Comparison of ENCODE assay signal across 1 cellular context in genomic region chr7:151660141-151660540, GRCh38.
TF ChIP-seq lines count a peak whose summit lies in the region.

No MANE protein-coding gene starts in this region.

TF ChIP-seq in SK-N-SH, 30 proteins besides CTCF, POLR2A, EP300 and RAD21 (continued from another document):
- TF ChIP-seq ELF1 (IDR thresholded peaks at IDR 0.05) (no peak), FOSL2 (IDR thresholded peaks at IDR 0.05; ENCODE audit: borderline replicate concordance, low read depth) (0 out of 2 replicates have a peak, but pooled peaks have one; percentile 2), RXRA (IDR thresholded peaks at IDR 0.05; ENCODE audit: borderline replicate concordance, low read depth) (no peak)
